ENCODE assay signal across 25 cellular contexts in genomic region chr20:4252005-4252404, GRCh38. TPM values are rescaled to one million over a fixed set of nuclear protein-coding genes. Genes with fewer than 3 reads are reported as not detected.
"Had no signal": no experiment of that assay in that cellular context is flagged by ENCODE, and none has a peak within 500 bp of the region (broad histone marks: within the 10 kb centered on the region; RNA-seq: fewer than 3 reads in every experiment).

No MANE protein-coding gene starts in this region.

- H3K36me3 ChIP-seq: SJCRH30 had no signal

- DNase-seq: Kasumi-1, MV-4-11, NCI-H1048, NCI-H1105, NCI-H1417, NCI-H1436 treated with DMSO at 0.1 percent for 48 hours, NCI-H1694, NCI-H187 treated with DMSO at 0.1 percent for 48 hours, NCI-H2029 treated with DMSO at 0.1 percent for 48 hours, NCI-H2171 treated with DMSO at 0.1 percent for 48 hours, NCI-H345, NCI-H446 treated with DMSO at 0.1 percent for 48 hours, NCI-H524, NCI-H526 treated with DMSO at 0.1 percent for 48 hours, NCI-H748 treated with DMSO at 0.1 percent for 48 hours, PC-3, SHP77, SJCRH30 had no signal

- H3K4me2 ChIP-seq: KMS-11 had no signal

- H3K4me3 ChIP-seq: K562, SJCRH30 had no signal

- ATAC-seq: Panc1, PC-3 had no signal

- H3K4me1 ChIP-seq: SJCRH30 had no signal

- H3K9ac ChIP-seq: KMS-11 had no signal

- H3K9me3 ChIP-seq: SJCRH30 had no signal

- H3K27me3 ChIP-seq: SJCRH30 had no signal

- H3K27ac ChIP-seq: HL-60, KMS-11, RWPE1, SJCRH30 had no signal

RNA-seq across cellular contexts. Expression of gene ADRA1D, which starts 2.9 kb away (rescaled TPM):
- total RNA-seq: OCI-LY7, SJCRH30 had no signal
- polyA plus RNA-seq: IgD-negative memory B cell had no signal
